In the genomic region with DNA sequence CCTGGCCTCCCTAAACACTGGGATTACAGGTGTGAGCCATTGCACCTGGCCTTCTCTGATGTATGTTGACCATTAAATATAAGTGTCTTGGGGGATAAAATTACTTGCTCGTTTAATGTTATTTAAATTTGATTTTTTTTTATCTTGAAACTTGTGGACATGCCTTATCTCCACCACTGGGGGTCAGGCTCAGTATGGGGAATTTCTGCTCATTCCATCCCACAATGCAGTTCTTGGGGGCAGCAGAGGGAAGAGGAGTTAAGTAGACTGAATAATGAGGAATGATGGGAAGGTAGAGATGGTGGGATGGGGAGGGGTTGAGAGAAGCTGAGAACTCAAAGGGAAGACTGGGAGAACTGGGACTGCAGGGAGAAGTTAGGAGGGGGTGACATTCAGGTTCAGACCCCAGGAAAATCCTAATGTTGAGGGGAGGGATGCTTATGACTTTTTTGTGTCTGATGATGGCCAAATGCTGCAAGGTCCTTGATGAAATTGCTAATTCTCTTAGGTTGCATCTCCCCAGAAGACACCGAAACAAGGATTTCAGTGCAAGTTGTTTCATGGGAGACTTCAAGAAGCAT, we compare ENCODE assay signal across 9 cellular contexts.
DNase-seq lines count a peak whose midpoint lies in the region; ATAC-seq and TF ChIP-seq lines count a peak whose summit lies in the region.
"Had no signal": no experiment of that assay in that cellular context is flagged by ENCODE, and none has a peak within 500 bp of the region (broad histone marks: within the 10 kb centered on the region; RNA-seq: fewer than 3 reads in every experiment).

No MANE protein-coding gene starts in this region.

- no peak overlapping the region for H3K4me3 ChIP-seq in tibial nerve

- peaks cover 0 to 27% (median 0%) of the 10 kb centered on the region in 4 donors for H3K9me3 ChIP-seq in tibial nerve

- no peak overlapping the region for H3K27ac ChIP-seq in tibial nerve

- no peaks in the 10 kb centered on the region for H3K4me1 ChIP-seq in tibial nerve

- TF ChIP-seq POLR2A in tibial nerve (IDR thresholded peaks at IDR 0.05): no peak

- H3K27me3 ChIP-seq in tibial nerve: no peaks in the 10 kb centered on the region

- no peak for TF ChIP-seq EP300 in tibial nerve (IDR thresholded peaks at IDR 0.05)

- peak in 1 of 5 experiments; percentile 5 for TF ChIP-seq CTCF in tibial nerve (IDR thresholded peaks at IDR 0.05)

- DNase-seq in NCI-H2196 (lab: John Stamatoyannopoulos, UW; ENCODE audit: unreplicated experiment) (peak; percentile 50), NCI-H2196 treated with DMSO at 0.1 percent for 48 hours (lab: John Stamatoyannopoulos, UW; ENCODE audit: unreplicated experiment) (no peak), NCI-H69 (lab: John Stamatoyannopoulos, UW) (peak; percentile 59), ecto neural progenitor cell (ENCODE audit: low spot score) (peak; percentile 61), non-pigmented ciliary epithelial cell (ENCODE audit: low read depth) (peak; percentile 19), tibial nerve (ENCODE audit: low spot score in 2 of 2) (no peak)
- no peak for DNase-seq in stimulated activated CD4-positive, alpha-beta T cell treated with anti-CD3 and anti-CD28 coated beads, Interleukin-4, amount 100 ng/mL, for 1 hour
- DNase-seq: activated naive CD8-positive, alpha-beta T cell treated with anti-CD3 and anti-CD28 coated beads, Interleukin-2, amount 10 ng/mL, durations not matched to agents 7 days and 5 days had no signal

- 50 to 51% methylated on average over 2 of the region's 2 CpGs for WGBS in tibial nerve, 2 donors

- no peaks in the 10 kb centered on the region for H3K36me3 ChIP-seq in tibial nerve

- no peak for ATAC-seq in HG02610 (IDR thresholded peaks at IDR 0.05; ENCODE audit: unreplicated experiment)

Comparison
In these comparisons a context has a peak if more than half of its experiments do, and no peak if none do; other contexts are left out.
1. DNase-seq: peak in NCI-H2196 (single experiment), NCI-H69 (single experiment), ecto neural progenitor cell (single experiment) and non-pigmented ciliary epithelial cell (single experiment); none in NCI-H2196 treated with DMSO at 0.1 percent for 48 hours (single experiment), stimulated activated CD4-positive, alpha-beta T cell treated with anti-CD3 and anti-CD28 coated beads, Interleukin-4, amount 100 ng/mL, for 1 hour (single experiment) and tibial nerve (0 of 2).